In the genomic region with DNA sequence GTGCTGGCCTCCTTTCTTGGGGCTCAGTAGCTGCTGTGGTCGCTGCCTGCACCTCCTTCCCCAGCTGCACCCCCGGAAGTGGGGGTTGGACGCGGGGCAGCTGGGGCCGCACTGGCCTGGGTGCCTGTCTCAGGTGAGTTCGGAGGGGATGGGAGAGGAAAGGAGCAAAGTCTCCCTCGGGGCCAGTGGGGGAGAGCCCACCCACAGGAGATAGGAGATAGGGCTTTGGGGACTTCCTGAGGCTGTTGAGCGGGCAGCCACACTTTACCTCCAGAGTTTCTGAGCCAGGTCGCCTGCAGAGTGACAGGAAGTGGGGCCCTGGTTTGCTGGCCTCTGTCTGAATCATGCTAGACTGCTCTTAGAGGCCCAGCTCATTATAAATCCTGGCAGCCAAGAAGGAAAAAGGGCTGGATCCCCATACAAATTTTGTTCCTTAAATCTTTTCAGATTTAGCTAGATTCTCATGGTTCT, we compare ENCODE assay signal across 8 cellular contexts. TPM values are rescaled to one million over a fixed set of nuclear protein-coding genes. Genes with fewer than 3 reads are reported as not detected.
DNase-seq lines count a peak whose midpoint lies in the region; ATAC-seq and TF ChIP-seq lines count a peak whose summit lies in the region.

No MANE protein-coding gene starts in this region.

- peaks cover 19% of the 10 kb centered on the region for H3F3A ChIP-seq in Loucy (ENCODE audit: low read depth)

- no peaks in the 10 kb centered on the region for H3K9me2 ChIP-seq in Loucy (replicated peaks; ENCODE audit: low read depth, low read length)

- no peaks in the 10 kb centered on the region for H3K36me3 ChIP-seq in Loucy (ENCODE audit: insufficient read depth, low read length)
- no peaks in the 10 kb centered on the region for H3K36me3 ChIP-seq in right atrium auricular region

- in situ Hi-C loops in GM13977 (cut with MboI; ENCODE audit: low pct_unique_long_range_greater_than_20kb, low sequenced_read_pairs, unreplicated experiment), result loop anchor here (10.0 kb wide), 1 partner anchor 60 kb away; no protein-coding TSS in a partner anchor

- DNase-seq in GM13977 (ENCODE audit: low spot score) (peak; percentile 68), renal cortical epithelial cell (ENCODE audit: low read depth) (peak; percentile 37), AG08395 (ENCODE audit: low spot score) (no peak), globus pallidus (ENCODE audit: low spot score) (no peak), right atrium auricular region (ENCODE audit: low spot score) (no peak)
- DNase-seq in activated T-helper 9 cell treated with anti-CD3 and anti-CD28 coated beads, Interleukin-2, amount 50 U/mL, for 16 hours (ENCODE audit: low read depth), result peak; percentile 39

- H3K9me3 ChIP-seq in Loucy (ENCODE audit: insufficient read depth, low read depth, low read length) (no peaks in the 10 kb centered on the region), right atrium auricular region (no peaks in the 10 kb centered on the region)

- peaks cover 31% of the 10 kb centered on the region for H3K79me2 ChIP-seq in Loucy (ENCODE audit: insufficient read depth, low read length)

- peak overlapping the region; percentile 78 for H3K4me2 ChIP-seq in Loucy (ENCODE audit: low read depth, low read length, poor library complexity, severe bottlenecking)

- H3K4me1 ChIP-seq in Loucy (ENCODE audit: insufficient read depth, low read length, poor library complexity, severe bottlenecking), result peaks cover 88% of the 10 kb centered on the region
- H3K4me1 ChIP-seq in right atrium auricular region, result peaks cover 0 to 34% of the 10 kb centered on the region in 2 donors

- peak; percentile 58 for ATAC-seq in GM21786 (IDR thresholded peaks at IDR 0.05; ENCODE audit: unreplicated experiment)

- H3K9ac ChIP-seq in Loucy (ENCODE audit: low read depth, low read length, poor library complexity, severe bottlenecking), result peak overlapping the region; percentile 86

- no peaks in the 10 kb centered on the region for H4K20me1 ChIP-seq in Loucy (ENCODE audit: insufficient read depth, low read length, poor library complexity, severe bottlenecking)

- no peak overlapping the region for H3K27ac ChIP-seq in right atrium auricular region

- H2AFZ ChIP-seq in Loucy (ENCODE audit: low read length), result no peak overlapping the region

- no peak for TF ChIP-seq CTCF in GM13977 (IDR thresholded peaks at IDR 0.05; ENCODE audit: extremely low read depth, insufficient read depth, missing control alignments)
- TF ChIP-seq CTCF in Loucy (conservative IDR thresholded peaks at IDR 0.05; ENCODE audit: low read length), result no peak
- TF ChIP-seq CTCF in right atrium auricular region (IDR thresholded peaks at IDR 0.05), result no peak

- peak overlapping the region; percentile 58 for H3K4me3 ChIP-seq in Loucy (ENCODE audit: low read length, poor library complexity, severe bottlenecking)
- no peak overlapping the region for H3K4me3 ChIP-seq in right atrium auricular region

- H3K27me3 ChIP-seq in Loucy (ENCODE audit: insufficient read depth, low read length, poor library complexity, severe bottlenecking), result no peaks in the 10 kb centered on the region
- no peaks in the 10 kb centered on the region for H3K27me3 ChIP-seq in right atrium auricular region

RNA-seq across cellular contexts. Expression of gene MBP, which starts 8.1 kb away (rescaled TPM):
- total RNA-seq in renal cortical epithelial cell, result 28.8 and 34.0 TPM in 2 replicates
- 10 to 100 TPM; 15.4 to 15.8 TPM for total RNA-seq in right atrium auricular region

Comparison
In these comparisons a context has a peak if more than half of its experiments do, and no peak if none do; other contexts are left out.
1. DNase-seq: peak in GM13977 (single experiment), activated T-helper 9 cell treated with anti-CD3 and anti-CD28 coated beads, Interleukin-2, amount 50 U/mL, for 16 hours (single experiment) and renal cortical epithelial cell (single experiment); none in AG08395 (single experiment), globus pallidus (single experiment) and right atrium auricular region (single experiment).